20 cellular contexts compared by ENCODE assay signal in genomic region chr12:89693639-89694202, GRCh38. TPM values are rescaled to one million over a fixed set of nuclear protein-coding genes. Genes with fewer than 3 reads are reported as not detected.
DNase-seq lines count a peak whose midpoint lies in the region; ATAC-seq, FAIRE-seq and TF ChIP-seq lines count a peak whose summit lies in the region.
"Had no signal": no experiment of that assay in that cellular context is flagged by ENCODE, and none has a peak within 500 bp of the region (broad histone marks: within the 10 kb centered on the region; RNA-seq: fewer than 3 reads in every experiment).

No MANE protein-coding gene starts in this region.

- in situ Hi-C loops in GM12878 (cut with MboI) = no loop called here

- H3K4me3 ChIP-seq in A549 (no peak overlapping the region), GM12878 (no peak overlapping the region), mesenchymal stem cell (ENCODE audit: insufficient read depth in 1 of 2, low read depth in 1 of 2, low read length in 2 of 2) (no peak overlapping the region)
- H3K4me3 ChIP-seq: colonic mucosa, gastrocnemius medialis, vagina had no signal

- no peak overlapping the region for H2BK12ac ChIP-seq in mesenchymal stem cell (ENCODE audit: low read length in 2 of 2)

- ATAC-seq in A549 = peak in 1 of 2 experiments; percentile 6; a peak in 1 of 6 replicates
- ATAC-seq in GM12878 = no peak
- ATAC-seq: activated T-helper 17 cell treated with anti-CD3 and anti-CD28 coated beads, Interleukin-2, amount 50 U/mL, for 72 hours; CD8-positive, alpha-beta T cell; stimulated activated naive CD8-positive, alpha-beta T cell treated with anti-CD3 and anti-CD28 coated beads, Interleukin-15, amount 100 ng/mL, for 72 hours had no signal

- TF ChIP-seq EP300 in A549 (IDR thresholded peaks at IDR 0.05) (no peak), Ishikawa (IDR thresholded peaks at IDR 0.05; ENCODE audit: borderline replicate concordance) (no peak; the same call in 1 of the 2 replicates), GM12878 (IDR thresholded peaks at IDR 0.05; ENCODE audit: borderline replicate concordance in 1 of 2, control insufficient read depth in 1 of 2, low read depth in 2 of 2, low read length in 2 of 2) (no peak)

- H3K4me1 ChIP-seq in A549 (peaks cover 73% of the 10 kb centered on the region), GM12878 (ENCODE audit: control insufficient read depth, insufficient read depth, low read length) (peaks cover 9% of the 10 kb centered on the region), mesenchymal stem cell (ENCODE audit: control insufficient read depth, insufficient read depth, low read depth, low read length) (peaks cover 3% of the 10 kb centered on the region)
- H3K4me1 ChIP-seq: colonic mucosa had no signal

- no peaks in the 10 kb centered on the region for H3K27me3 ChIP-seq in GM12878 (replicated peaks in 1 of 2; ENCODE audit: control insufficient read depth in 2 of 2, insufficient read depth in 2 of 2, low read length in 1 of 2)
- H3K27me3 ChIP-seq in mesenchymal stem cell (ENCODE audit: control insufficient read depth in 1 of 2, insufficient read depth in 1 of 2, low read length in 2 of 2) = no peaks in the 10 kb centered on the region
- H3K27me3 ChIP-seq: colonic mucosa, gastrocnemius medialis, vagina had no signal

- H3K27ac ChIP-seq in A549 (no peak overlapping the region), GM12878 (ENCODE audit: control insufficient read depth, insufficient read depth) (no peak overlapping the region), mesenchymal stem cell (ENCODE audit: low read length, poor library complexity, severe bottlenecking) (peak overlapping the region; percentile 57)
- H3K27ac ChIP-seq: colonic mucosa, vagina had no signal

- SMC1A ChIA-PET in GM12878 (lab: Charles Lee; ENCODE audit: uncharacterized antibody, unreplicated experiment) = interaction anchor here (1.2 to 3.2 kb wide), 3 partner anchors 11 to 38 kb away, joined by 3 to 21 read pairs (median 12); no protein-coding TSS in a partner anchor

- WGBS in A549 (ENCODE audit: missing lambda C conversion rate) = 52% methylated on average over 3 of the region's 3 CpGs
- 97% methylated on average over 3 of the region's 3 CpGs for WGBS in GM12878 (ENCODE audit: insufficient coverage, insufficient replicate concordance, low lambda C conversion rate, missing lambda C conversion rate)
- 95% methylated on average over 3 of the region's 3 CpGs for WGBS in mesenchymal stem cell

- H3K4me2 ChIP-seq in A549 (peak overlapping the region; percentile 42), GM12878 (ENCODE audit: control insufficient read depth, insufficient read depth) (no peak overlapping the region), mesenchymal stem cell (ENCODE audit: low read length, poor library complexity, severe bottlenecking) (no peak overlapping the region)

- H4K91ac ChIP-seq in mesenchymal stem cell (ENCODE audit: low read length) = no peak overlapping the region

- CTCF ChIA-PET in A549 (lab: Yijun Ruan, JAX) (no interaction called here), GM12878 (lab: Yijun Ruan, JAX) (interaction anchor here (1.0 to 1.4 kb wide), 2 partner anchors 8 to 257 kb away, joined by 3 read pairs; no protein-coding TSS in a partner anchor)

- H2AK5ac ChIP-seq in mesenchymal stem cell (ENCODE audit: low read length, severe bottlenecking) = no peak overlapping the region

- H3K14ac ChIP-seq in mesenchymal stem cell (ENCODE audit: low read length in 2 of 2) = no peak overlapping the region

- no peak overlapping the region for H4K8ac ChIP-seq in mesenchymal stem cell (ENCODE audit: low read length)

- FAIRE-seq in A549 (lab: Jason Lieb, UNC) (no peak), GM12878 (lab: Jason Lieb, UNC) (no peak)

- intact Hi-C loops in GM12878 (cut with micrococcal nuclease; ENCODE audit: unreplicated experiment) = no loop called here
- intact Hi-C loops in posterior cingulate gyrus (cut with DNase I) = no loop called here

- no peaks in the 10 kb centered on the region for H3K36me3 ChIP-seq in GM12878 (ENCODE audit: control insufficient read depth in 2 of 2, insufficient read depth in 2 of 2, low read length in 1 of 2)
- H3K36me3 ChIP-seq in mesenchymal stem cell (ENCODE audit: control insufficient read depth in 1 of 2, insufficient read depth in 2 of 2, low read depth in 1 of 2, low read length in 2 of 2) = peaks cover 0 to 3% of the 10 kb centered on the region in 2 experiments
- H3K36me3 ChIP-seq: colonic mucosa, gastrocnemius medialis, vagina had no signal

- DNase-seq in A549 (ENCODE audit: low read depth in 1 of 2, low spot score in 1 of 2) (no peak), GM12878 (ENCODE audit: low read depth, low spot score) (no peak), mesenchymal stem cell (no peak), posterior cingulate gyrus (no peak), germinal center (ENCODE audit: low spot score) (no peak), Ammon's horn (ENCODE audit: low spot score) (no peak)
- no peak for DNase-seq in stimulated activated CD4-positive, alpha-beta T cell treated with anti-CD3 and anti-CD28 coated beads, Interleukin-4, amount 100 ng/mL, for 24 hours
- DNase-seq: CD8-positive, alpha-beta T cell; colonic mucosa; gastrocnemius medialis; HCEC 1CT; immature natural killer cell; NCI-H1436 treated with DMSO at 0.1 percent for 48 hours; NCI-H345; nephron progenitor cell; stimulated activated naive CD8-positive, alpha-beta T cell treated with anti-CD3 and anti-CD28 coated beads, Interleukin-15, amount 100 ng/mL, for 72 hours; T-helper 9 cell had no signal

- peaks cover 96% of the 10 kb centered on the region for H3K79me2 ChIP-seq in GM12878 (ENCODE audit: control insufficient read depth, insufficient read depth, low read length)

- POLR2A ChIA-PET in A549 (lab: Yijun Ruan, JAX) = no interaction called here
- POLR2A ChIA-PET in GM12878 (lab: Charles Lee) = interaction anchor here (0.9 to 3.0 kb wide), 4 partner anchors 12 to 30 kb away, joined by 3 to 12 read pairs (median 6); partner anchors contain the start of gene ATP2B1

- peaks cover 15% of the 10 kb centered on the region for H3K79me1 ChIP-seq in mesenchymal stem cell (replicated peaks; ENCODE audit: low read length, poor library complexity, severe bottlenecking)

- no peaks in the 10 kb centered on the region for H4K20me1 ChIP-seq in GM12878 (ENCODE audit: control insufficient read depth, insufficient read depth)

- H3K4ac ChIP-seq in mesenchymal stem cell (ENCODE audit: low read depth in 1 of 2, low read length in 2 of 2) = no peak overlapping the region

- TSS peak; percentile 3 for BruUV-seq in GM12878 (replicated peaks; lab: Mats Ljungman, UMichigan)

- H2BK15ac ChIP-seq in mesenchymal stem cell (ENCODE audit: low read depth, poor library complexity, severe bottlenecking) = no peak overlapping the region

- no peak overlapping the region for H3K18ac ChIP-seq in mesenchymal stem cell (ENCODE audit: low read depth in 1 of 2, low read length in 2 of 2)

- RAD21 ChIA-PET in GM12878 (lab: Charles Lee; ENCODE audit: unreplicated experiment) = interaction anchor here (1.8 to 2.6 kb wide), 2 partner anchors 10 to 33 kb away, joined by 6 to 9 read pairs; no protein-coding TSS in a partner anchor

- no peak overlapping the region for H2BK5ac ChIP-seq in mesenchymal stem cell (ENCODE audit: low read depth, low read length, poor library complexity, severe bottlenecking)

- H2AFZ ChIP-seq in GM12878 (ENCODE audit: control insufficient read depth, low read depth, low read length) (no peak overlapping the region), mesenchymal stem cell (ENCODE audit: low read depth, low read length) (no peak overlapping the region)

- H3K9me3 ChIP-seq in A549 (no peaks in the 10 kb centered on the region), GM12878 (replicated peaks; ENCODE audit: control insufficient read depth, insufficient read depth, low read length) (no peaks in the 10 kb centered on the region; the same call in 1 of the 3 replicates), mesenchymal stem cell (ENCODE audit: control insufficient read depth, low read length) (no peaks in the 10 kb centered on the region)
- H3K9me3 ChIP-seq: colonic mucosa, gastrocnemius medialis, vagina had no signal

- TF ChIP-seq CTCF in A549 (IDR thresholded peaks at IDR 0.05) (no peak), GM12878 (IDR thresholded peaks at IDR 0.05 in 2 of 3, conservative IDR thresholded peaks at IDR 0.05 in 1 of 3; ENCODE audit: control insufficient read depth in 2 of 3, extremely low read depth in 1 of 3, insufficient read depth in 1 of 3, low read depth in 3 of 3, low read length in 3 of 3) (no peak)

- H3K9ac ChIP-seq in GM12878 (ENCODE audit: control insufficient read depth, insufficient read depth, low read length) (no peak overlapping the region), mesenchymal stem cell (ENCODE audit: low read length) (no peak overlapping the region)

- no peak overlapping the region for H2BK120ac ChIP-seq in mesenchymal stem cell (ENCODE audit: low read depth, low read length)

- TF ChIP-seq RAD21 in A549 (conservative IDR thresholded peaks at IDR 0.05 in 1 of 2, IDR thresholded peaks at IDR 0.05 in 1 of 2) = no peak
- no peak for TF ChIP-seq RAD21 in Ishikawa (IDR thresholded peaks at IDR 0.05; ENCODE audit: low read depth)
- no peak for TF ChIP-seq RAD21 in GM12878 (IDR thresholded peaks at IDR 0.05; ENCODE audit: insufficient read depth, low read depth, low read length)

- TF ChIP-seq POLR2A in A549 (IDR thresholded peaks at IDR 0.05; ENCODE audit: low read length) (no peak), GM12878 (IDR thresholded peaks at IDR 0.05; ENCODE audit: low read depth, low read length) (no peak)

- H3K23ac ChIP-seq in mesenchymal stem cell (ENCODE audit: low read length in 2 of 2) = no peak overlapping the region

RNA-seq across cellular contexts. Expression of gene ATP2B1, which starts 14.9 kb away (rescaled TPM):
- polyA plus RNA-seq in A549 (2011; rRNA removed) = 132 and 142 TPM in 2 replicates
- polyA plus RNA-seq in A549 (2012; cell fraction: cytosol; rRNA removed) = 10.9 and 11.0 TPM in 2 replicates
- polyA plus RNA-seq in A549 (2012; cell fraction: nucleus; rRNA removed) = 8.7 and 14.5 TPM in 2 replicates
- polyA plus RNA-seq in A549 (2017; fragmentation: RNase III; extraction: RNeasy Plus Mini Kit Qiagen cat#74134 plus additional on column Dnase treatment) = 52.7 to 56.2 TPM (median 56.0 TPM) in 3 replicates
- 66.7 and 74.1 TPM in 2 replicates for polyA minus RNA-seq in A549 (2011; rRNA and poly(A)+ RNA removed)
- 216 and 232 TPM in 2 replicates for total RNA-seq in GM12878 (2013; cell fraction: nucleolus; rRNA removed)
- total RNA-seq in GM12878 (2014; rRNA removed) = 46.0 and 56.0 TPM in 2 replicates
- total RNA-seq in GM12878 (2014; rRNA removed; fragmentation: Illumina TruSeq; extraction: Trizol) = 67.8 TPM in 2 replicates
- 51.1 and 54.9 TPM in 2 replicates for total RNA-seq in GM12878 (2021)
- 9.9 TPM for polyA plus RNA-seq in GM12878 (2011; ENCODE audit: low read depth)
- 27.1 and 39.4 TPM in 2 replicates for polyA plus RNA-seq in GM12878 (2011; rRNA removed)
- 11.5 and 16.7 TPM in 2 replicates for polyA plus RNA-seq in GM12878 (2011; cell fraction: cytosol; rRNA removed)
- 37.7 and 38.4 TPM in 2 replicates for polyA plus RNA-seq in GM12878 (2011; cell fraction: nucleus; rRNA removed)
- 20.4 and 23.0 TPM in 2 replicates for polyA plus RNA-seq in GM12878 (2012)
- polyA plus RNA-seq in GM12878 (2014; fragmentation: Illumina TruSeq; extraction: Trizol) = 51.0 and 74.4 TPM in 2 replicates
- polyA plus RNA-seq in GM12878 (2014; fragmentation: Nextera tagmentation; extraction: Ambion mirVana) = 10 to 100 TPM; 15.9 to 18.6 TPM
- 22.9 and 29.1 TPM in 2 replicates for polyA plus RNA-seq in GM12878 (2014; rRNA removed)
- polyA plus RNA-seq in GM12878 (2016; fragmentation: Nextera tagmentation; extraction: Ambion mirVana) = 10 to 100 TPM; 53.0 to 62.2 TPM
- 30.6 and 40.5 TPM in 2 replicates for polyA minus RNA-seq in GM12878 (2011; rRNA and poly(A)+ RNA removed)
- polyA minus RNA-seq in GM12878 (2011; cell fraction: cytosol; rRNA and poly(A)+ RNA removed) = 14.3 and 17.3 TPM in 2 replicates
- polyA minus RNA-seq in GM12878 (2011; cell fraction: nucleus; rRNA and poly(A)+ RNA removed) = 48.6 and 86.0 TPM in 2 replicates
- polyA plus RNA-seq in mesenchymal stem cell (2013, experiment 1 of 2) = 39.7 TPM
- polyA plus RNA-seq in mesenchymal stem cell (2013, experiment 2 of 2) = 42.6 TPM
